8 cellular contexts compared by ENCODE assay signal in genomic region chr12:62438098-62438692, GRCh38. TPM values are rescaled to one million over a fixed set of nuclear protein-coding genes. Genes with fewer than 3 reads are reported as not detected.
DNase-seq lines count a peak whose midpoint lies in the region; FAIRE-seq and TF ChIP-seq lines count a peak whose summit lies in the region.

No MANE protein-coding gene starts in this region.

- TF ChIP-seq POLR2A in stomach (IDR thresholded peaks at IDR 0.05), result no peak

- TF ChIP-seq CTCF in stomach (IDR thresholded peaks at IDR 0.05), result peak in 5 of 7 experiments; percentile 18 to 64 (median 57)

- H3K27me3 ChIP-seq in MG63 (no peaks in the 10 kb centered on the region), stomach (peaks cover 0 to 21% (median 11%) of the 10 kb centered on the region in 3 donors)

- WGBS in stomach, 5 donors, result 8 to 17% (median 11%) methylated on average over 6 of the region's 6 CpGs

- DNase-seq in activated gamma-delta T cell treated with Interleukin-2 at 50 U/mL for 16 hours (peak; percentile 53), activated gamma-delta T cell (lab: John Stamatoyannopoulos, UW) (no peak), MG63 (peak; percentile 14), dedifferentiated amniotic fluid mesenchymal stem cell (ENCODE audit: extremely low spot score) (peak; percentile 75), lung microvascular endothelial cell (ENCODE audit: low read depth in 2 of 2) (peak; percentile 67 to 70), stomach (peak; percentile 54), NCI-H524 treated with DMSO at 0.1 percent for 48 hours (lab: John Stamatoyannopoulos, UW) (no peak)

- H3K27ac ChIP-seq in stomach, result no peak overlapping the region

- intact Hi-C loops in stomach (cut with DNase I; ENCODE audit: low total_unique reads), result loop anchor here (10.0 kb wide), 1 partner anchor 367 kb away; no protein-coding TSS in a partner anchor

- H3K9me3 ChIP-seq in MG63 (peaks cover 18% of the 10 kb centered on the region), stomach (peaks cover 0 to 7% (median 0%) of the 10 kb centered on the region in 4 donors)

- H3K36me3 ChIP-seq in MG63 (no peaks in the 10 kb centered on the region), stomach (no peaks in the 10 kb centered on the region)

- no peak for TF ChIP-seq EP300 in stomach (IDR thresholded peaks at IDR 0.05)

- H3K4me1 ChIP-seq in stomach, result peaks cover 10 to 24% (median 18%) of the 10 kb centered on the region in 4 donors

- H3K4me3 ChIP-seq in MG63, result no peak overlapping the region
- H3K4me3 ChIP-seq in stomach, result no peak overlapping the region

- peak; percentile 71 for FAIRE-seq in TTC549 (lab: Jason Lieb, UNC)

RNA-seq across cellular contexts. Expression of gene MON2, which starts 28.4 kb away (rescaled TPM):
- total RNA-seq in MG63 (2014; rRNA removed; shearing (Covaris generic); ENCODE audit: low replicate concordance), result 17.5 and 17.7 TPM in 2 replicates
- total RNA-seq in lung microvascular endothelial cell, result 11.1 and 18.3 TPM in 2 replicates
- total RNA-seq in stomach, result 100 to 1,000 TPM in 3 of 5 donors, 10 to 100 TPM in 2; 20.4 to 191 (median 144) TPM
- 1 to 10 TPM; 3.1 to 9.4 (median 3.2) TPM for polyA plus RNA-seq in stomach

Comparison
In these comparisons a context has a peak if more than half of its experiments do, and no peak if none do; other contexts are left out.
1. DNase-seq: peak in activated gamma-delta T cell treated with Interleukin-2 at 50 U/mL for 16 hours (single experiment), MG63 (single experiment), dedifferentiated amniotic fluid mesenchymal stem cell (single experiment), lung microvascular endothelial cell (2 of 2) and stomach (single experiment); none in activated gamma-delta T cell (single experiment) and NCI-H524 treated with DMSO at 0.1 percent for 48 hours (single experiment).